ENCODE assay signal across 8 cellular contexts in genomic region chr6:33633462-33634158, GRCh38. TPM values are rescaled to one million over a fixed set of nuclear protein-coding genes. Genes with fewer than 3 reads are reported as not detected.
DNase-seq lines count a peak whose midpoint lies in the region; ATAC-seq and TF ChIP-seq lines count a peak whose summit lies in the region.

No MANE protein-coding gene starts in this region.

- CTCF ChIA-PET in A673 (lab: Charles Lee): no interaction called here

- H3F3A ChIP-seq in SU-DHL-6 (ENCODE audit: insufficient read depth): peaks cover 10% of the 10 kb centered on the region

- H3K79me2 ChIP-seq in SU-DHL-6 (ENCODE audit: insufficient read depth, low read length): peaks cover 75% of the 10 kb centered on the region

- no peak for TF ChIP-seq POLR2A in adrenal gland (IDR thresholded peaks at IDR 0.05)

- TF ChIP-seq CTCF in A673 (conservative IDR thresholded peaks at IDR 0.05; ENCODE audit: low read depth, low read length) (no peak), SU-DHL-6 (IDR thresholded peaks at IDR 0.05; ENCODE audit: insufficient read depth, low read length, poor library complexity, severe bottlenecking) (no peak), adrenal gland (IDR thresholded peaks at IDR 0.05) (no peak), right atrium auricular region (IDR thresholded peaks at IDR 0.05) (no peak), psoas muscle (IDR thresholded peaks at IDR 0.05) (no peak)

- no peak overlapping the region for H3K27ac ChIP-seq in A673 (ENCODE audit: low read depth, low read length, poor library complexity, severe bottlenecking)
- no peak overlapping the region for H3K27ac ChIP-seq in SU-DHL-6 (ENCODE audit: low read depth, low read length)
- peak overlapping the region in 2 of 5 donors; percentile 7 to 72 for H3K27ac ChIP-seq in adrenal gland
- peak overlapping the region; percentile 14 to 34 for H3K27ac ChIP-seq in right atrium auricular region
- peak overlapping the region; percentile 46 for H3K27ac ChIP-seq in psoas muscle

- H3K9ac ChIP-seq in SU-DHL-6 (ENCODE audit: low read length): peak overlapping the region; percentile 41

- BruUV-seq in A673 (replicated peaks; lab: Mats Ljungman, UMichigan): no TSS peak

- H3K27me3 ChIP-seq in A673 (replicated peaks; ENCODE audit: insufficient read depth, low read depth, low read length, poor library complexity) (no peaks in the 10 kb centered on the region), SU-DHL-6 (ENCODE audit: low read length) (no peaks in the 10 kb centered on the region), adrenal gland (no peaks in the 10 kb centered on the region), right atrium auricular region (no peaks in the 10 kb centered on the region), psoas muscle (ENCODE audit: insufficient read depth in 3 of 3, low read length in 2 of 3) (no peaks in the 10 kb centered on the region)

- no peaks in the 10 kb centered on the region for H3K9me2 ChIP-seq in SU-DHL-6 (replicated peaks; ENCODE audit: insufficient read depth, low read length)

- 0 to 1% (median 0%) methylated on average over 4 to 86 of the region's 86 CpGs for WGBS in adrenal gland, 4 donors
- 0 to 1% (median 1%) methylated on average over 26 to 86 of the region's 86 CpGs for WGBS in psoas muscle, 3 donors

- H3K36me3 ChIP-seq in A673 (ENCODE audit: insufficient read depth, low read length, poor library complexity, severe bottlenecking) (no peaks in the 10 kb centered on the region), SU-DHL-6 (ENCODE audit: low read length) (no peaks in the 10 kb centered on the region), adrenal gland (replicated peaks in 1 of 2) (no peaks in the 10 kb centered on the region), right atrium auricular region (no peaks in the 10 kb centered on the region), psoas muscle (ENCODE audit: insufficient read depth in 1 of 2, low read depth in 1 of 2) (no peaks in the 10 kb centered on the region)

- intact Hi-C loops in A673 (cut with micrococcal nuclease; ENCODE audit: unreplicated experiment): loop anchor here (5.0 kb wide), 1 partner anchor 46 kb away; no protein-coding TSS in a partner anchor
- intact Hi-C loops in adrenal gland (cut with DNase I): loop anchor here (5.0 to 10.0 kb wide), 2 partner anchors 41 to 49 kb away; partner anchors contain the start of gene BAK1 (in 1 of the 2)
- intact Hi-C loops in psoas muscle (cut with DNase I): loop anchor here in 1 of 2 donors (5.0 kb wide), 1 partner anchor 46 kb away; no protein-coding TSS in a partner anchor

- H4K20me1 ChIP-seq in SU-DHL-6 (ENCODE audit: low read depth, low read length): peaks cover 19% of the 10 kb centered on the region

- no peaks in the 10 kb centered on the region for H3K9me3 ChIP-seq in A673 (ENCODE audit: low read depth, low read length, poor library complexity, severe bottlenecking)
- no peaks in the 10 kb centered on the region for H3K9me3 ChIP-seq in SU-DHL-6 (ENCODE audit: insufficient read depth, low read length)
- no peaks in the 10 kb centered on the region for H3K9me3 ChIP-seq in adrenal gland (replicated peaks in 1 of 3)
- no peaks in the 10 kb centered on the region for H3K9me3 ChIP-seq in right atrium auricular region
- no peaks in the 10 kb centered on the region for H3K9me3 ChIP-seq in psoas muscle

- H3K4me1 ChIP-seq in A673 (ENCODE audit: insufficient read depth, low read length, poor library complexity, severe bottlenecking) (peaks cover 19% of the 10 kb centered on the region), adrenal gland (replicated peaks in 1 of 2) (peaks cover 12 to 14% of the 10 kb centered on the region in 2 donors), right atrium auricular region (peaks cover 0 to 29% of the 10 kb centered on the region in 2 donors), psoas muscle (peaks cover 10% of the 10 kb centered on the region)

- POLR2A ChIA-PET in A673 (lab: Charles Lee; ENCODE audit: low non-redundant PET): no interaction called here

- no peak overlapping the region for H2AFZ ChIP-seq in SU-DHL-6 (ENCODE audit: low read depth, low read length, severe bottlenecking)

- H3K4me3 ChIP-seq in A673 (ENCODE audit: low read depth, low read length, poor library complexity, severe bottlenecking): peak overlapping the region; percentile 47
- peak overlapping the region; percentile 43 for H3K4me3 ChIP-seq in SU-DHL-6 (ENCODE audit: insufficient read depth, low read length, poor library complexity, severe bottlenecking)
- peak overlapping the region in 2 of 4 donors; percentile 8 to 63 for H3K4me3 ChIP-seq in adrenal gland
- H3K4me3 ChIP-seq in right atrium auricular region: peak overlapping the region; percentile 33 to 46
- peak overlapping the region; percentile 66 for H3K4me3 ChIP-seq in psoas muscle

- ATAC-seq in GM18858 (IDR thresholded peaks at IDR 0.05; ENCODE audit: unreplicated experiment): peak; percentile 35
- ATAC-seq in HG03521 (IDR thresholded peaks at IDR 0.05; ENCODE audit: unreplicated experiment): peak; percentile 66
- peak; percentile 81 to 89 (median 82) for ATAC-seq in psoas muscle

- peak overlapping the region; percentile 59 for H3K4me2 ChIP-seq in SU-DHL-6 (ENCODE audit: low read depth, low read length, poor library complexity, severe bottlenecking)

- DNase-seq in A673 (ENCODE audit: low spot score) (peak; percentile 67), adrenal gland (peak; percentile 66 to 80 (median 71)), right atrium auricular region (ENCODE audit: low spot score) (no peak), psoas muscle (peak; percentile 80 to 87), NCI-H128 (lab: John Stamatoyannopoulos, UW; ENCODE audit: unreplicated experiment) (no peak)

RNA-seq across cellular contexts. Expression of gene ITPR3, which starts 12.5 kb away (rescaled TPM):
- total RNA-seq in A673 (2021): 27.8 and 27.9 TPM in 2 replicates
- total RNA-seq in adrenal gland: 10 to 100 TPM in 7 of 8 donors, 1 to 10 TPM in 1; 8.6 to 38.1 (median 29.2) TPM
- polyA plus RNA-seq in adrenal gland: 10 to 100 TPM in 2 of 3 donors, 1 to 10 TPM in 1; 3.0 to 21.6 (median 14.2) TPM
- 10 to 100 TPM in 1 of 2 donors, 1 to 10 TPM in 1; 6.2 to 17.7 TPM for total RNA-seq in right atrium auricular region
- 1 to 10 TPM; 3.1 to 7.4 (median 4.1) TPM for total RNA-seq in psoas muscle
- 1 to 10 TPM; 1.9 to 5.5 (median 2.2) TPM for polyA plus RNA-seq in psoas muscle

RNA-seq across cellular contexts. Expression of gene BAK1, which starts 53.5 kb away (rescaled TPM):
- total RNA-seq in A673 (2021) (26.4 and 27.1 TPM in 2 replicates), adrenal gland (10 to 100 TPM in 7 of 8 donors, 1 to 10 TPM in 1; 9.7 to 51.9 (median 27.6) TPM), right atrium auricular region (1 to 10 TPM; 6.5 to 8.6 TPM), psoas muscle (10 to 100 TPM; 10.3 to 22.1 (median 17.6) TPM)
- polyA plus RNA-seq in adrenal gland (10 to 100 TPM; 17.3 to 33.5 (median 17.6) TPM), psoas muscle (10 to 100 TPM; 19.8 to 55.9 (median 55.0) TPM)

Comparison
In these comparisons a context has a peak if more than half of its experiments do, and no peak if none do; other contexts are left out.
1. DNase-seq: peak in A673 (single experiment), adrenal gland (7 of 7) and psoas muscle (2 of 2); none in right atrium auricular region (single experiment) and NCI-H128 (single experiment).
2. H3K27ac ChIP-seq: peak in right atrium auricular region (2 of 2) and psoas muscle (single experiment); none in A673 (single experiment) and SU-DHL-6 (single experiment).
3. Peak in every context shown above with its lines, with median percentiles within 50 percentile points of each other: ATAC-seq.